1 cellular context compared by ENCODE assay signal in genomic region chr1:24463756-24464377, GRCh38.
A peak's percentile ranks its signal among the peaks of the same experiment; 100 is the strongest.
TF ChIP-seq lines count a peak whose summit lies in the region.

No MANE protein-coding gene starts in this region.

TF ChIP-seq in GM23338, 12 proteins besides CTCF, POLR2A, EP300 and RAD21 (continued from another document):
- TF ChIP-seq, protein P1, sequence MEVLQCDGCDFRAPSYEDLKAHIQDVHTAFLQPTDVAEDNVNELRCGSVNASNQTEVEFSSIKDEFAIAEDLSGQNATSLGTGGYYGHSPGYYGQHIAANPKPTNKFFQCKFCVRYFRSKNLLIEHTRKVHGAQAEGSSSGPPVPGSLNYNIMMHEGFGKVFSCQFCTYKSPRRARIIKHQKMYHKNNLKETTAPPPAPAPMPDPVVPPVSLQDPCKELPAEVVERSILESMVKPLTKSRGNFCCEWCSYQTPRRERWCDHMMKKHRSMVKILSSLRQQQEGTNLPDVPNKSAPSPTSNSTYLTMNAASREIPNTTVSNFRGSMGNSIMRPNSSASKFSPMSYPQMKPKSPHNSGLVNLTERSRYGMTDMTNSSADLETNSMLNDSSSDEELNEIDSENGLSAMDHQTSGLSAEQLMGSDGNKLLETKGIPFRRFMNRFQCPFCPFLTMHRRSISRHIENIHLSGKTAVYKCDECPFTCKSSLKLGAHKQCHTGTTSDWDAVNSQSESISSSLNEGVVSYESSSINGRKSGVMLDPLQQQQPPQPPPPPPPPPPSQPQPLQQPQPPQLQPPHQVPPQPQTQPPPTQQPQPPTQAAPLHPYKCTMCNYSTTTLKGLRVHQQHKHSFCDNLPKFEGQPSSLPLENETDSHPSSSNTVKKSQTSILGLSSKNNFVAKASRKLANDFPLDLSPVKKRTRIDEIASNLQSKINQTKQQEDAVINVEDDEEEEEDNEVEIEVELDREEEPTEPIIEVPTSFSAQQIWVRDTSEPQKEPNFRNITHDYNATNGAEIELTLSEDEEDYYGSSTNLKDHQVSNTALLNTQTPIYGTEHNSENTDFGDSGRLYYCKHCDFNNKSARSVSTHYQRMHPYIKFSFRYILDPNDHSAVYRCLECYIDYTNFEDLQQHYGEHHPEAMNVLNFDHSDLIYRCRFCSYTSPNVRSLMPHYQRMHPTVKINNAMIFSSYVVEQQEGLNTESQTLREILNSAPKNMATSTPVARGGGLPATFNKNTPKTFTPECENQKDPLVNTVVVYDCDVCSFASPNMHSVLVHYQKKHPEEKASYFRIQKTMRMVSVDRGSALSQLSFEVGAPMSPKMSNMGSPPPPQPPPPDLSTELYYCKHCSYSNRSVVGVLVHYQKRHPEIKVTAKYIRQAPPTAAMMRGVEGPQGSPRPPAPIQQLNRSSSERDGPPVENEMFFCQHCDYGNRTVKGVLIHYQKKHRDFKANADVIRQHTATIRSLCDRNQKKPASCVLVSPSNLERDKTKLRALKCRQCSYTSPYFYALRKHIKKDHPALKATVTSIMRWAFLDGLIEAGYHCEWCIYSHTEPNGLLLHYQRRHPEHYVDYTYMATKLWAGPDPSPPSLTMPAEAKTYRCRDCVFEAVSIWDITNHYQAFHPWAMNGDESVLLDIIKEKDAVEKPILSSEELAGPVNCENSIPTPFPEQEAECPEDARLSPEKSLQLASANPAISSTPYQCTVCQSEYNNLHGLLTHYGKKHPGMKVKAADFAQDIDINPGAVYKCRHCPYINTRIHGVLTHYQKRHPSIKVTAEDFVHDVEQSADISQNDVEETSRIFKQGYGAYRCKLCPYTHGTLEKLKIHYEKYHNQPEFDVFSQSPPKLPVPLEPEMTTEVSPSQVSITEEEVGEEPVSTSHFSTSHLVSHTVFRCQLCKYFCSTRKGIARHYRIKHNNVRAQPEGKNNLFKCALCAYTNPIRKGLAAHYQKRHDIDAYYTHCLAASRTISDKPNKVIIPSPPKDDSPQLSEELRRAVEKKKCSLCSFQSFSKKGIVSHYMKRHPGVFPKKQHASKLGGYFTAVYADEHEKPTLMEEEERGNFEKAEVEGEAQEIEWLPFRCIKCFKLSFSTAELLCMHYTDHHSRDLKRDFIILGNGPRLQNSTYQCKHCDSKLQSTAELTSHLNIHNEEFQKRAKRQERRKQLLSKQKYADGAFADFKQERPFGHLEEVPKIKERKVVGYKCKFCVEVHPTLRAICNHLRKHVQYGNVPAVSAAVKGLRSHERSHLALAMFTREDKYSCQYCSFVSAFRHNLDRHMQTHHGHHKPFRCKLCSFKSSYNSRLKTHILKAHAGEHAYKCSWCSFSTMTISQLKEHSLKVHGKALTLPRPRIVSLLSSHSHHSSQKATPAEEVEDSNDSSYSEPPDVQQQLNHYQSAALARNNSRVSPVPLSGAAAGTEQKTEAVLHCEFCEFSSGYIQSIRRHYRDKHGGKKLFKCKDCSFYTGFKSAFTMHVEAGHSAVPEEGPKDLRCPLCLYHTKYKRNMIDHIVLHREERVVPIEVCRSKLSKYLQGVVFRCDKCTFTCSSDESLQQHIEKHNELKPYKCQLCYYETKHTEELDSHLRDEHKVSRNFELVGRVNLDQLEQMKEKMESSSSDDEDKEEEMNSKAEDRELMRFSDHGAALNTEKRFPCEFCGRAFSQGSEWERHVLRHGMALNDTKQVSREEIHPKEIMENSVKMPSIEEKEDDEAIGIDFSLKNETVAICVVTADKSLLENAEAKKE (CRISPR knock-in tag; IDR thresholded peaks at IDR 0.05) = peak; percentile 37; the same call in 1 of the 2 replicates
- no peak for TF ChIP-seq EZH2 (IDR thresholded peaks at IDR 0.05; ENCODE audit: low read depth, unreplicated experiment)
- no peak for TF ChIP-seq ZNF114 (CRISPR knock-in tag; IDR thresholded peaks at IDR 0.05)
- no peak for TF ChIP-seq STAT1 (IDR thresholded peaks at IDR 0.05; ENCODE audit: unreplicated experiment)
- no peak for TF ChIP-seq NANOG (IDR thresholded peaks at IDR 0.05; ENCODE audit: borderline replicate concordance)
